ENCODE assay signal across 1 cellular context in the genomic region with DNA sequence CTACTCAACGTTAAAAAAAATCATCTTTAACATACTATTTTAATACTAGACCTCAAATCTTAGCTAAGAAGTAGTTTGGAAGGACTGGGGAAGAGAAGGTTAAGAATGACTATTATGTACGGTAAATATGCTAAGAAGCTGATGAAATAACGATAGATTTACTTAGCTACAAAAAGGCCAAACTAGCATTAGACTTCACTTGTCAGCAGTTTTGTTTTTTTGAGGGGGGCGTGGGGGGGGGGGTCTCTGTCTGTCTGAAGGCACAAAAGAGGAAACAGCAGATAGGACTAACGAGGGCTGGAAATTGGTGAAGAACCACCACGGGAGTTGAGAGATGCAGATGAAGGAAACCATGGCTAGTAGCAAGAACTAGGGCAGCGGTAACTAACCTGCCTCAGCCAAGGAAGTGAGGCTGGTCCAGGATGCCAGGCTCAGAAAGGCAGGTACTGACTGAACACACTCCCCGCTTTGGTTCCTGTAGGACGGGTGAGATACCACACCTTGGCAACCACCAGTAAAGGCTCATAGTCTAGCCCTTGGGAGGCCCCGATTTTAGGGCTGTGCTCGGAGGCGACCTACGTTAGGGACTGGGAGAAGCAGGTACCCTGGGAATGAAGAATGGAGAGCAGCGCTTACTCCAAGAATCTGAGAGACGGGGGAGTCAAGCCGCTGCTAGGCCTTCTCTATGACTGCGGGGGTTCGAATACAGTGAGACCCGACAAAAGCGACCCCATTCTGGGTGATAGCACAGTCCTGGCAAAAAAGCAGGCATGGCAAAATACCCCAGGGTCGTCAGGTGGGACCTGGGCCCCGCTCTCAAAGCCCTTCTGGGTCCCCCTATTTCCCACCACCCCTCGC.
TF ChIP-seq lines count a peak whose summit lies in the region.

No MANE protein-coding gene starts in this region.

TF ChIP-seq in endothelial cell of umbilical vein, 7 proteins besides CTCF, POLR2A, EP300 and RAD21:
- TF ChIP-seq FOS (IDR thresholded peaks at IDR 0.05; ENCODE audit: borderline replicate concordance, insufficient read depth, low read length) (no peak), JUN (IDR thresholded peaks at IDR 0.05; ENCODE audit: borderline replicate concordance, insufficient read depth, insufficient read length, low read depth) (no peak), POLR2AphosphoS5 (IDR thresholded peaks at IDR 0.05; ENCODE audit: insufficient read depth, low read depth, low read length) (no peak)
- TF ChIP-seq, protein P1, sequence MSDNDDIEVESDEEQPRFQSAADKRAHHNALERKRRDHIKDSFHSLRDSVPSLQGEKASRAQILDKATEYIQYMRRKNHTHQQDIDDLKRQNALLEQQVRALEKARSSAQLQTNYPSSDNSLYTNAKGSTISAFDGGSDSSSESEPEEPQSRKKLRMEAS (IDR thresholded peaks at IDR 0.05; ENCODE audit: insufficient read depth, insufficient read length) = no peak
